8 cellular contexts compared by ENCODE assay signal in genomic region chr7:123154231-123154860, GRCh38. TPM values are rescaled to one million over a fixed set of nuclear protein-coding genes. Genes with fewer than 3 reads are reported as not detected.
A peak's percentile ranks its signal among the peaks of the same experiment; 100 is the strongest.
DNase-seq lines count a peak whose midpoint lies in the region; ATAC-seq and TF ChIP-seq lines count a peak whose summit lies in the region.

No MANE protein-coding gene starts in this region.

- peak; percentile 91 for TF ChIP-seq CTCF in neural crest cell (conservative IDR thresholded peaks at IDR 0.05)

- H3K9me3 Mint-ChIP-seq in activated CD4-positive, alpha-beta T cell treated with anti-CD3 and anti-CD28 coated beads, Interleukin-2, amount 10 ng/mL, durations not matched to agents 24 days and 14 days: no peaks in the 10 kb centered on the region
- H3K9me3 Mint-ChIP-seq in neural crest cell: no peaks in the 10 kb centered on the region
- peaks cover 3 to 7% of the 10 kb centered on the region in 2 donors for H3K9me3 Mint-ChIP-seq in effector memory CD8-positive, alpha-beta T cell

- H3K4me1 Mint-ChIP-seq in activated CD4-positive, alpha-beta T cell treated with anti-CD3 and anti-CD28 coated beads, Interleukin-2, amount 10 ng/mL, durations not matched to agents 24 days and 14 days: no peaks in the 10 kb centered on the region
- H3K4me1 Mint-ChIP-seq in neural crest cell: no peaks in the 10 kb centered on the region
- no peaks in the 10 kb centered on the region for H3K4me1 Mint-ChIP-seq in effector memory CD8-positive, alpha-beta T cell (ENCODE audit: low read depth in 2 of 2)

- H3K4me3 Mint-ChIP-seq in activated CD4-positive, alpha-beta T cell treated with anti-CD3 and anti-CD28 coated beads, Interleukin-2, amount 10 ng/mL, durations not matched to agents 24 days and 14 days: no peak overlapping the region
- H3K4me3 Mint-ChIP-seq in neural crest cell: no peak overlapping the region
- H3K4me3 Mint-ChIP-seq in effector memory CD8-positive, alpha-beta T cell: no peak overlapping the region

- H3K27me3 Mint-ChIP-seq in activated CD4-positive, alpha-beta T cell treated with anti-CD3 and anti-CD28 coated beads, Interleukin-2, amount 10 ng/mL, durations not matched to agents 24 days and 14 days: no peaks in the 10 kb centered on the region
- no peaks in the 10 kb centered on the region for H3K27me3 Mint-ChIP-seq in neural crest cell (ENCODE audit: low read depth)
- H3K27me3 Mint-ChIP-seq in effector memory CD8-positive, alpha-beta T cell: no peaks in the 10 kb centered on the region

- no peak overlapping the region for H3K27ac Mint-ChIP-seq in activated CD4-positive, alpha-beta T cell treated with anti-CD3 and anti-CD28 coated beads, Interleukin-2, amount 10 ng/mL, durations not matched to agents 24 days and 14 days
- no peak overlapping the region for H3K27ac Mint-ChIP-seq in neural crest cell (ENCODE audit: unreplicated experiment)
- no peak overlapping the region for H3K27ac Mint-ChIP-seq in effector memory CD8-positive, alpha-beta T cell

- no peaks in the 10 kb centered on the region for H3K36me3 Mint-ChIP-seq in activated CD4-positive, alpha-beta T cell treated with anti-CD3 and anti-CD28 coated beads, Interleukin-2, amount 10 ng/mL, durations not matched to agents 24 days and 14 days (ENCODE audit: low read depth)
- no peaks in the 10 kb centered on the region for H3K36me3 Mint-ChIP-seq in neural crest cell (ENCODE audit: low read depth)
- H3K36me3 Mint-ChIP-seq in effector memory CD8-positive, alpha-beta T cell (ENCODE audit: insufficient read depth): no peaks in the 10 kb centered on the region

- intact Hi-C loops in activated CD4-positive, alpha-beta T cell treated with anti-CD3 and anti-CD28 coated beads, Interleukin-2, amount 10 ng/mL, durations not matched to agents 24 days and 14 days (cut with micrococcal nuclease): loop anchor here (10.0 kb wide), 1 partner anchor 940 kb away; no protein-coding TSS in a partner anchor

- DNase-seq in DMS 273 (lab: John Stamatoyannopoulos, UW; ENCODE audit: unreplicated experiment) (peak; percentile 88), NCI-H2107 treated with DMSO at 0.1 percent for 48 hours (lab: John Stamatoyannopoulos, UW; ENCODE audit: unreplicated experiment) (peak; percentile 60), fibroblast of peridontal ligament (ENCODE audit: extremely low read depth) (peak; percentile 79), neural crest cell (ENCODE audit: low read depth, low spot score) (peak; percentile 84)
- peak; percentile 79 for DNase-seq in activated CD4-positive, alpha-beta T cell treated with anti-CD3 and anti-CD28 coated beads, Interleukin-2, amount 10 ng/mL, durations not matched to agents 24 days and 14 days
- no peak for DNase-seq in effector memory CD8-positive, alpha-beta T cell

- ATAC-seq in GM19324 (IDR thresholded peaks at IDR 0.05; ENCODE audit: low FRiP score, unreplicated experiment) (peak; percentile 94), HG03159 (IDR thresholded peaks at IDR 0.05; ENCODE audit: unreplicated experiment) (peak; percentile 97)
- no peak for ATAC-seq in effector memory CD8-positive, alpha-beta T cell (replicated peaks)

RNA-seq across cellular contexts. Expression of gene SLC13A1, which starts 45.4 kb away (rescaled TPM):
- total RNA-seq in activated CD4-positive, alpha-beta T cell treated with anti-CD3 and anti-CD28 coated beads, Interleukin-2, amount 10 ng/mL, durations not matched to agents 24 days and 14 days: not detected in 2 replicates
- total RNA-seq in neural crest cell: not detected in 2 replicates

Comparison
In these comparisons a context has a peak if more than half of its experiments do, and no peak if none do; other contexts are left out.
1. DNase-seq: peak in DMS 273 (single experiment), NCI-H2107 treated with DMSO at 0.1 percent for 48 hours (single experiment), activated CD4-positive, alpha-beta T cell treated with anti-CD3 and anti-CD28 coated beads, Interleukin-2, amount 10 ng/mL, durations not matched to agents 24 days and 14 days (single experiment), fibroblast of peridontal ligament (single experiment) and neural crest cell (single experiment); none in effector memory CD8-positive, alpha-beta T cell (0 of 3).